ENCODE assay signal across 1 cellular context in genomic region chr5:38535281-38535750, GRCh38.
TF ChIP-seq lines count a peak whose summit lies in the region.

No MANE protein-coding gene starts in this region.

TF ChIP-seq in K562, 482 proteins besides CTCF, POLR2A, EP300 and RAD21 (continued from another document):
- TF ChIP-seq ZNF511 (CRISPR knock-in tag; IDR thresholded peaks at IDR 0.05) (no peak), E2F1 (CRISPR knock-in tag; IDR thresholded peaks at IDR 0.05) (no peak), CEBPB (tag; IDR thresholded peaks at IDR 0.05) (peak; percentile 33; the same call in 1 of the 2 replicates), CEBPG (CRISPR knock-in tag; IDR thresholded peaks at IDR 0.05) (no peak), CEBPG (tag; conservative IDR thresholded peaks at IDR 0.05 in 1 of 2, IDR thresholded peaks at IDR 0.05 in 1 of 2) (peak in 1 of 2 experiments; percentile 65; a peak in 2 of 4 replicates), ZBTB2 (IDR thresholded peaks at IDR 0.05) (no peak), TAF9B (IDR thresholded peaks at IDR 0.05; ENCODE audit: partially characterized antibody) (no peak), CREB3 (tag; conservative IDR thresholded peaks at IDR 0.05; ENCODE audit: low read depth) (no peak), RBM39 (optimal IDR thresholded peaks at IDR 0.05; ENCODE audit: low read depth, low read length) (no peak), ZSCAN32 (CRISPR knock-in tag; IDR thresholded peaks at IDR 0.05) (no peak), ZNF717 (CRISPR knock-in tag; IDR thresholded peaks at IDR 0.05) (no peak), ZNF318 (IDR thresholded peaks at IDR 0.05; ENCODE audit: borderline replicate concordance in 1 of 2, low read depth in 1 of 2) (no peak), BCLAF1 (IDR thresholded peaks at IDR 0.05; ENCODE audit: borderline replicate concordance in 1 of 2, control insufficient read depth in 1 of 2, low read depth in 2 of 2, low read length in 1 of 2) (no peak)
